18 cellular contexts compared by ENCODE assay signal in the genomic region with DNA sequence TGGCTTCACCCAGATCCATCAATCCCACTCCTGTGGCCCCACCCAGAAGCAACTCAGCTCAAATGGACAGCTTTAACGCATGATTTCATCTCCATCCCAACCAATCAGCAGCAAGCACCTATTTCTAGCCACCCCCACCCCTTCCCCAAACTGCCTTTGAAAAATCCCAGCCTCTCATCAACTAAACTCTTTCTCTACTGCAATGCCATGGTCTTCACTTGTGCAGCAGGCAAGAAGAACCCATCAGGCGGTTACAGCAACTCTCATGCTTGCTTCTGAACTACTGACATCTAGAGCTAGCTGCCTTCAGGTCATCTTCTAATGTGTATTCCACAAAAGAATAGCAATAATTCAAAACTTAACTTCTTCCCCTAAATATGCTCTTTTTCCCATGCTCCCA. TPM values are rescaled to one million over a fixed set of nuclear protein-coding genes. Genes with fewer than 3 reads are reported as not detected.
A peak's percentile ranks its signal among the peaks of the same experiment; 100 is the strongest.
DNase-seq lines count a peak whose midpoint lies in the region; ATAC-seq, FAIRE-seq and TF ChIP-seq lines count a peak whose summit lies in the region.
"Had no signal": no experiment of that assay in that cellular context is flagged by ENCODE, and none has a peak within 500 bp of the region (broad histone marks: within the 10 kb centered on the region; RNA-seq: fewer than 3 reads in every experiment).

No MANE protein-coding gene starts in this region.

- H3K9me3 Mint-ChIP-seq in endothelial cell (ENCODE audit: unreplicated experiment) = no peaks in the 10 kb centered on the region

- peaks cover 1% of the 10 kb centered on the region for H3K27me3 Mint-ChIP-seq in endothelial cell (ENCODE audit: unreplicated experiment)
- H3K27me3 Mint-ChIP-seq: B cell; CD4-positive, alpha-beta T cell had no signal

- intact Hi-C loops in Right ventricle myocardium superior (cut with DNase I) = no loop called here

- no peaks in the 10 kb centered on the region for H3K4me1 Mint-ChIP-seq in endothelial cell (ENCODE audit: unreplicated experiment)
- H3K4me1 Mint-ChIP-seq: B cell had no signal

- no peak for TF ChIP-seq CTCF in endothelial cell (IDR thresholded peaks at IDR 0.05; ENCODE audit: unreplicated experiment)

- H3K36me3 Mint-ChIP-seq in endothelial cell (ENCODE audit: low read depth, unreplicated experiment) = peaks cover 20% of the 10 kb centered on the region

- no peak for ATAC-seq in Right ventricle myocardium superior (ENCODE audit: poor library complexity)
- ATAC-seq: A549; CD8-positive, alpha-beta T cell had no signal

- DNase-seq in activated effector memory CD4-positive, alpha-beta T cell treated with anti-CD3 and anti-CD28 coated beads, Interleukin-2, amount 50 U/mL, for 16 hours = peak; percentile 2
- no peak for DNase-seq in activated effector memory CD4-positive, alpha-beta T cell treated with Interleukin-2 at 50 U/mL for 16 hours
- DNase-seq in HTR-8/SVneo (ENCODE audit: insufficient read length, low spot score) (no peak), endothelial cell (ENCODE audit: low spot score) (no peak), Right ventricle myocardium superior (no peak)
- DNase-seq: AML-193; Caco-2; Calu3; CD4-positive, alpha-beta T cell; CD8-positive, alpha-beta T cell; DMS79 treated with DMSO at 0.1 percent for 48 hours; GF-D8 had no signal

- peak overlapping the region; percentile 37 for H3K4me3 Mint-ChIP-seq in endothelial cell (ENCODE audit: unreplicated experiment)
- H3K4me3 Mint-ChIP-seq: B cell; CD4-positive, alpha-beta T cell; CD8-positive, alpha-beta T cell had no signal

- no peak overlapping the region for H3K27ac Mint-ChIP-seq in endothelial cell (ENCODE audit: unreplicated experiment)
- H3K27ac Mint-ChIP-seq: B cell; CD4-positive, alpha-beta T cell had no signal

- peak; percentile 70 for FAIRE-seq in HTR-8/SVneo (lab: Jason Lieb, UNC)
- FAIRE-seq: A549, D721Med, G401.6, GM12891, GM19239 had no signal

RNA-seq across cellular contexts. Expression of gene STK33, which starts 42.1 kb away (rescaled TPM):
- total RNA-seq in endothelial cell (ENCODE audit: unreplicated experiment) (17.9 TPM), Right ventricle myocardium superior (25.9 TPM)
- total RNA-seq: CD4-positive, alpha-beta T cell had no signal

RNA-seq across cellular contexts. Expression of gene TRIM66, which starts 46.3 kb away (rescaled TPM):
- total RNA-seq in endothelial cell (ENCODE audit: unreplicated experiment) (11.4 TPM), Right ventricle myocardium superior (2.4 TPM)

RNA-seq across cellular contexts. Expression of gene RPL27A, which starts 46.5 kb away (rescaled TPM):
- 1,456 TPM for total RNA-seq in endothelial cell (ENCODE audit: unreplicated experiment)
- total RNA-seq in Right ventricle myocardium superior = 549 TPM
